In genomic region chr10:102435098-102435497, GRCh38 we compare ENCODE assay signal across 11 cellular contexts. TPM values are rescaled to one million over a fixed set of nuclear protein-coding genes. Genes with fewer than 3 reads are reported as not detected.
DNase-seq lines count a peak whose midpoint lies in the region; ATAC-seq, FAIRE-seq and TF ChIP-seq lines count a peak whose summit lies in the region.
"Had no signal": no experiment of that assay in that cellular context is flagged by ENCODE, and none has a peak within 500 bp of the region (broad histone marks: within the 10 kb centered on the region; RNA-seq: fewer than 3 reads in every experiment).

No MANE protein-coding gene starts in this region.

- no peak for ATAC-seq in activated CD8-positive, alpha-beta T cell treated with anti-CD3 and anti-CD28 coated beads, Interleukin-2, amount 10 ng/mL, durations not matched to agents 7 days and 5 days
- no peak for ATAC-seq in stimulated activated effector memory CD8-positive, alpha-beta T cell treated with anti-CD3 and anti-CD28 coated beads, Interleukin-12 subunit alpha, Interleukin-12 subunit beta, amount 100 ng/mL, for 72 hours
- no peak for ATAC-seq in esophagus mucosa

- H3K56ac ChIP-seq in H9 (ENCODE audit: insufficient read length, low read depth, low read length), result no peak overlapping the region

- H4K5ac ChIP-seq in H9 (ENCODE audit: insufficient read length, low read depth, low read length), result no peak overlapping the region

- H3K27ac ChIP-seq in H9 (ENCODE audit: insufficient read length, low read depth, low read length), result no peak overlapping the region

- H2AK5ac ChIP-seq in H9 (ENCODE audit: insufficient read length, low read length), result no peak overlapping the region

- POLR2A ChIA-PET in activated CD8-positive, alpha-beta T cell treated with anti-CD3 and anti-CD28 coated beads, Interleukin-2, amount 10 ng/mL, durations not matched to agents 7 days and 5 days (lab: Charles Lee), result interaction anchor here (1.0 to 7.1 kb wide), 6 partner anchors 9 to 40 kb away, joined by 3 to 81 read pairs (median 17); partner anchors contain the start of genes C10orf95, FBXL15 and NFKB2

- H3K79me1 ChIP-seq in H9 (ENCODE audit: insufficient read depth, low read depth, low read length, poor library complexity, severe bottlenecking), result no peaks in the 10 kb centered on the region

- FAIRE-seq in RCC 7860 (lab: Jason Lieb, UNC), result no peak

- CTCF ChIA-PET in activated CD8-positive, alpha-beta T cell treated with anti-CD3 and anti-CD28 coated beads, Interleukin-2, amount 10 ng/mL, durations not matched to agents 7 days and 5 days (lab: Charles Lee), result interaction anchor here (1.4 to 5.5 kb wide), 5 partner anchors 13 to 266 kb away, joined by 5 to 28 read pairs (median 16); partner anchors contain the start of gene C10orf95

- peaks cover 16 to 34% of the 10 kb centered on the region in 2 experiments for H3K4me1 Mint-ChIP-seq in H9
- peaks cover 59% of the 10 kb centered on the region for H3K4me1 Mint-ChIP-seq in activated CD8-positive, alpha-beta T cell treated with anti-CD3 and anti-CD28 coated beads, Interleukin-2, amount 10 ng/mL, durations not matched to agents 7 days and 5 days (ENCODE audit: low read depth)
- peaks cover 66% of the 10 kb centered on the region for H3K4me1 Mint-ChIP-seq in stimulated activated effector memory CD8-positive, alpha-beta T cell treated with anti-CD3 and anti-CD28 coated beads, Interleukin-12 subunit alpha, Interleukin-12 subunit beta, amount 100 ng/mL, for 72 hours

- peak overlapping the region; percentile 28 for H3K4me2 ChIP-seq in H9 (ENCODE audit: insufficient read depth, insufficient read length, low read length)

- peaks cover 5% of the 10 kb centered on the region; the same call in 1 of the 2 replicates for H3K4me1 ChIP-seq in H9 (ENCODE audit: insufficient read depth, low read length)

- H3K23me2 ChIP-seq in H9 (ENCODE audit: insufficient read length, low read depth, low read length, poor library complexity, severe bottlenecking), result peaks cover 9% of the 10 kb centered on the region

- H2BK12ac ChIP-seq in H9 (ENCODE audit: insufficient read length, low read depth, low read length), result no peak overlapping the region

- H2AFZ ChIP-seq in H9 (ENCODE audit: low read length), result no peak overlapping the region

- no peaks in the 10 kb centered on the region for H4K20me1 ChIP-seq in H9 (ENCODE audit: control insufficient read depth, insufficient read depth, insufficient read length)

- H3K4ac ChIP-seq in H9 (ENCODE audit: low read depth, low read length), result no peak overlapping the region

- peaks cover 29% of the 10 kb centered on the region; the same call in 1 of the 2 replicates for H3K27me3 ChIP-seq in H9 (ENCODE audit: insufficient read depth, low read length)

- no peak for DNase-seq in H9
- peak; percentile 36 for DNase-seq in activated CD8-positive, alpha-beta T cell treated with anti-CD3 and anti-CD28 coated beads, Interleukin-2, amount 10 ng/mL, durations not matched to agents 7 days and 5 days
- DNase-seq in stimulated activated effector memory CD8-positive, alpha-beta T cell treated with anti-CD3 and anti-CD28 coated beads, Interleukin-12 subunit alpha, Interleukin-12 subunit beta, amount 100 ng/mL, for 72 hours (ENCODE audit: low spot score in 2 of 2), result no peak
- DNase-seq in NCI-H1436 treated with DMSO at 0.1 percent for 48 hours (lab: John Stamatoyannopoulos, UW), result no peak
- no peak for DNase-seq in RCC 7860 (ENCODE audit: low spot score)
- DNase-seq: midbrain, NCI-H2081, SHP77 had no signal

- H3K4me3 Mint-ChIP-seq in H9, result peak overlapping the region; percentile 35 to 78; a peak in 4 of 5 replicates
- peak overlapping the region; percentile 88 for H3K4me3 Mint-ChIP-seq in activated CD8-positive, alpha-beta T cell treated with anti-CD3 and anti-CD28 coated beads, Interleukin-2, amount 10 ng/mL, durations not matched to agents 7 days and 5 days
- peak overlapping the region; percentile 90 for H3K4me3 Mint-ChIP-seq in stimulated activated effector memory CD8-positive, alpha-beta T cell treated with anti-CD3 and anti-CD28 coated beads, Interleukin-12 subunit alpha, Interleukin-12 subunit beta, amount 100 ng/mL, for 72 hours

- H2BK120ac ChIP-seq in H9 (ENCODE audit: low read depth, low read length, poor library complexity, severe bottlenecking), result no peak overlapping the region

- H3K27ac Mint-ChIP-seq in H9, result peak overlapping the region in 1 of 3 experiments; percentile 67; a peak in 1 of 7 replicates
- peak overlapping the region; percentile 76 for H3K27ac Mint-ChIP-seq in activated CD8-positive, alpha-beta T cell treated with anti-CD3 and anti-CD28 coated beads, Interleukin-2, amount 10 ng/mL, durations not matched to agents 7 days and 5 days
- peak overlapping the region; percentile 95 for H3K27ac Mint-ChIP-seq in stimulated activated effector memory CD8-positive, alpha-beta T cell treated with anti-CD3 and anti-CD28 coated beads, Interleukin-12 subunit alpha, Interleukin-12 subunit beta, amount 100 ng/mL, for 72 hours

- H3K4me3 ChIP-seq in iPS-18c (ENCODE audit: insufficient read depth, low read depth, low read length), result peak overlapping the region; percentile 9; the same call in 1 of the 2 replicates

- no peak overlapping the region for H2BK20ac ChIP-seq in H9 (ENCODE audit: low read depth, low read length, poor library complexity, severe bottlenecking)

- H3K9me3 ChIP-seq in H9 (ENCODE audit: control insufficient read depth, low read depth, low read length) (no peaks in the 10 kb centered on the region), iPS-18c (ENCODE audit: control insufficient read depth, insufficient read depth, low read length) (no peaks in the 10 kb centered on the region)
- H3K9me3 ChIP-seq: esophagus muscularis mucosa had no signal

- H2BK5ac ChIP-seq in H9 (ENCODE audit: insufficient read length, low read length), result no peak overlapping the region

- TF ChIP-seq CTCF in H9 (conservative IDR thresholded peaks at IDR 0.05), result no peak

- no peak overlapping the region for H3K18ac ChIP-seq in H9 (ENCODE audit: insufficient read length, low read depth, low read length)

- peaks cover 64% of the 10 kb centered on the region for H3K27me3 Mint-ChIP-seq in H9 (ENCODE audit: low read depth)
- no peaks in the 10 kb centered on the region for H3K27me3 Mint-ChIP-seq in activated CD8-positive, alpha-beta T cell treated with anti-CD3 and anti-CD28 coated beads, Interleukin-2, amount 10 ng/mL, durations not matched to agents 7 days and 5 days (ENCODE audit: low read depth)

- no peak overlapping the region for H2BK15ac ChIP-seq in H9 (ENCODE audit: low read depth, low read length)

- H3K9ac ChIP-seq in H9 (ENCODE audit: extremely low read depth, insufficient read length, low read length), result no peak overlapping the region

- no peak overlapping the region for H4K8ac ChIP-seq in H9 (replicated peaks; ENCODE audit: insufficient read length, low read depth, low read length)

- H3K36me3 Mint-ChIP-seq in H9 (ENCODE audit: insufficient read depth in 1 of 3, low read depth in 3 of 3), result 0 out of 7 replicates have a peak, but pooled peaks cover 0 to 1% (median 0%) of the 10 kb centered on the region in 3 experiments
- H3K36me3 Mint-ChIP-seq in activated CD8-positive, alpha-beta T cell treated with anti-CD3 and anti-CD28 coated beads, Interleukin-2, amount 10 ng/mL, durations not matched to agents 7 days and 5 days (ENCODE audit: low read depth), result peaks cover 24% of the 10 kb centered on the region
- H3K36me3 Mint-ChIP-seq in stimulated activated effector memory CD8-positive, alpha-beta T cell treated with anti-CD3 and anti-CD28 coated beads, Interleukin-12 subunit alpha, Interleukin-12 subunit beta, amount 100 ng/mL, for 72 hours, result peaks cover 8% of the 10 kb centered on the region

- no peak overlapping the region for H3K23ac ChIP-seq in H9 (ENCODE audit: insufficient read length, low read depth, low read length)

- H3K14ac ChIP-seq in H9 (ENCODE audit: insufficient read depth, low read length), result no peak overlapping the region

- no CpG with 5 or more reads among the region's 5 CpGs for WGBS in H9 (ENCODE audit: extremely low coverage, insufficient read length, low lambda C conversion rate)

- H3K9me3 Mint-ChIP-seq in H9, result no peaks in the 10 kb centered on the region; a peak in 1 of 5 replicates
- no peaks in the 10 kb centered on the region for H3K9me3 Mint-ChIP-seq in activated CD8-positive, alpha-beta T cell treated with anti-CD3 and anti-CD28 coated beads, Interleukin-2, amount 10 ng/mL, durations not matched to agents 7 days and 5 days (ENCODE audit: insufficient read depth)
- no peaks in the 10 kb centered on the region for H3K9me3 Mint-ChIP-seq in stimulated activated effector memory CD8-positive, alpha-beta T cell treated with anti-CD3 and anti-CD28 coated beads, Interleukin-12 subunit alpha, Interleukin-12 subunit beta, amount 100 ng/mL, for 72 hours

- no peaks in the 10 kb centered on the region for H3K79me2 ChIP-seq in H9 (ENCODE audit: insufficient read depth, low read length)

- no peak overlapping the region for H4K91ac ChIP-seq in H9 (ENCODE audit: insufficient read length, low read depth, low read length)

- H3T11ph ChIP-seq in H9 (ENCODE audit: low read length), result no peak overlapping the region

RNA-seq across cellular contexts. Expression of gene CUEDC2, which starts 2.7 kb away (rescaled TPM):
- 41.2 and 43.0 TPM in 2 replicates for total RNA-seq in H9 (2021)
- 10 to 100 TPM; 71.7 to 77.6 TPM for total RNA-seq in activated CD8-positive, alpha-beta T cell treated with anti-CD3 and anti-CD28 coated beads, Interleukin-2, amount 10 ng/mL, durations not matched to agents 7 days and 5 days
- 23.7 TPM for total RNA-seq in esophagus mucosa

RNA-seq across cellular contexts. Expression of gene FBXL15, which starts 14.5 kb away (rescaled TPM):
- total RNA-seq in H9 (2021), result 8.4 and 9.1 TPM in 2 replicates
- total RNA-seq in activated CD8-positive, alpha-beta T cell treated with anti-CD3 and anti-CD28 coated beads, Interleukin-2, amount 10 ng/mL, durations not matched to agents 7 days and 5 days, result 10 to 100 TPM; 12.7 to 13.8 TPM
- total RNA-seq in esophagus mucosa, result 9.4 TPM

RNA-seq across cellular contexts. Expression of gene C10orf95, which starts 16.2 kb away (rescaled TPM):
- not detected in 2 replicates for total RNA-seq in H9 (2021)
- under 1 TPM in 1 of 2 experiments, not detected in 1; 0.32 TPM for total RNA-seq in activated CD8-positive, alpha-beta T cell treated with anti-CD3 and anti-CD28 coated beads, Interleukin-2, amount 10 ng/mL, durations not matched to agents 7 days and 5 days
- total RNA-seq in esophagus mucosa, result 1.6 TPM

RNA-seq across cellular contexts. Expression of gene PSD, which starts 16.5 kb away (rescaled TPM):
- total RNA-seq in H9 (2021) (3.4 and 3.6 TPM in 2 replicates), esophagus mucosa (2.0 TPM)
- 1 to 10 TPM in 1 of 2 experiments, under 1 TPM in 1; 0.92 to 1.6 TPM for total RNA-seq in activated CD8-positive, alpha-beta T cell treated with anti-CD3 and anti-CD28 coated beads, Interleukin-2, amount 10 ng/mL, durations not matched to agents 7 days and 5 days

RNA-seq across cellular contexts. Expression of gene NFKB2, which starts 39.6 kb away (rescaled TPM):
- 21.0 and 23.7 TPM in 2 replicates for total RNA-seq in H9 (2021)
- 10 to 100 TPM; 52.7 to 56.6 TPM for total RNA-seq in activated CD8-positive, alpha-beta T cell treated with anti-CD3 and anti-CD28 coated beads, Interleukin-2, amount 10 ng/mL, durations not matched to agents 7 days and 5 days
- total RNA-seq in esophagus mucosa, result 10.3 TPM
